10 cellular contexts compared by ENCODE assay signal in genomic region chr20:18005170-18005989, GRCh38. TPM values are rescaled to one million over a fixed set of nuclear protein-coding genes. Genes with fewer than 3 reads are reported as not detected.
DNase-seq lines count a peak whose midpoint lies in the region; ATAC-seq and TF ChIP-seq lines count a peak whose summit lies in the region.
"Had no signal": no experiment of that assay in that cellular context is flagged by ENCODE, and none has a peak within 500 bp of the region (broad histone marks: within the 10 kb centered on the region; RNA-seq: fewer than 3 reads in every experiment).

No MANE protein-coding gene starts in this region.

- TF ChIP-seq CTCF in epithelial cell of proximal tubule (conservative IDR thresholded peaks at IDR 0.05; ENCODE audit: low read depth, low read length): no peak

- H3K36me3 Mint-ChIP-seq in CD8-positive, alpha-beta memory T cell: no peaks in the 10 kb centered on the region

- POLR2A ChIA-PET in CD8-positive, alpha-beta memory T cell (lab: Charles Lee): no interaction called here

- no peaks in the 10 kb centered on the region for H3K4me1 ChIP-seq in CD8-positive, alpha-beta memory T cell (ENCODE audit: insufficient read depth, low read length)

- H3K4me1 Mint-ChIP-seq in CD8-positive, alpha-beta memory T cell: no peaks in the 10 kb centered on the region

- ATAC-seq in GM19463 (IDR thresholded peaks at IDR 0.05; ENCODE audit: unreplicated experiment) (peak; percentile 94), HG03139 (IDR thresholded peaks at IDR 0.05; ENCODE audit: unreplicated experiment) (peak; percentile 95)

- no peak overlapping the region for H3K4me3 ChIP-seq in epithelial cell of proximal tubule (ENCODE audit: low read depth, low read length)
- no peak overlapping the region for H3K4me3 ChIP-seq in CD8-positive, alpha-beta memory T cell (ENCODE audit: low read length)

- no peaks in the 10 kb centered on the region for H3K9me3 ChIP-seq in CD8-positive, alpha-beta memory T cell (ENCODE audit: low read length)

- no peaks in the 10 kb centered on the region for H3K36me3 ChIP-seq in CD8-positive, alpha-beta memory T cell (ENCODE audit: insufficient read depth, low read length)

- no peaks in the 10 kb centered on the region for H3K27me3 ChIP-seq in CD8-positive, alpha-beta memory T cell (ENCODE audit: insufficient read depth, low read length, poor library complexity, severe bottlenecking)

- no peak overlapping the region for H3K27ac Mint-ChIP-seq in CD8-positive, alpha-beta memory T cell

- H3K27ac ChIP-seq in CD8-positive, alpha-beta memory T cell (ENCODE audit: low read depth, low read length): no peak overlapping the region

- DNase-seq in ELF-1 (ENCODE audit: low read depth, low spot score): peak; percentile 94
- peak; percentile 87 for DNase-seq in epithelial cell of proximal tubule (ENCODE audit: low read depth)
- DNase-seq in CD8-positive, alpha-beta memory T cell: no peak
- DNase-seq in T-helper 2 cell: no peak
- no peak for DNase-seq in NCI-H1092 (lab: John Stamatoyannopoulos, UW)
- DNase-seq in pons (ENCODE audit: low spot score): no peak

- no peaks in the 10 kb centered on the region for H3K27me3 Mint-ChIP-seq in CD8-positive, alpha-beta memory T cell

- H3K9me3 Mint-ChIP-seq in CD8-positive, alpha-beta memory T cell: no peaks in the 10 kb centered on the region
- H3K9me3 Mint-ChIP-seq: neural crest cell had no signal

- CTCF ChIA-PET in CD8-positive, alpha-beta memory T cell (lab: Charles Lee): no interaction called here

- no peak overlapping the region for H3K4me3 Mint-ChIP-seq in CD8-positive, alpha-beta memory T cell
- H3K4me3 Mint-ChIP-seq: neural crest cell had no signal

RNA-seq across cellular contexts. Expression of gene MGME1, which starts 36.6 kb away (rescaled TPM):
- total RNA-seq in epithelial cell of proximal tubule: 15.2 and 23.7 TPM in 2 replicates
- total RNA-seq in CD8-positive, alpha-beta memory T cell: 10 to 100 TPM; 29.2 to 31.8 TPM
- polyA plus RNA-seq in CD8-positive, alpha-beta memory T cell: 11.9 TPM

RNA-seq across cellular contexts. Expression of gene SNX5, which starts 36.8 kb away (rescaled TPM):
- total RNA-seq in epithelial cell of proximal tubule: 182 and 185 TPM in 2 replicates
- total RNA-seq in CD8-positive, alpha-beta memory T cell: 100 to 1,000 TPM; 174 to 191 TPM
- 89.0 TPM for polyA plus RNA-seq in CD8-positive, alpha-beta memory T cell

RNA-seq across cellular contexts. Expression of gene OVOL2, which starts 52.3 kb away (rescaled TPM):
- total RNA-seq in epithelial cell of proximal tubule: 0.23 and 1.6 TPM in 2 replicates
- total RNA-seq in CD8-positive, alpha-beta memory T cell: not detected
- polyA plus RNA-seq in CD8-positive, alpha-beta memory T cell: not detected
- total RNA-seq: LHCN-M2, neural crest cell had no signal

Comparison
In these comparisons a context has a peak if more than half of its experiments do, and no peak if none do; other contexts are left out.
1. DNase-seq: peak in ELF-1 (single experiment) and epithelial cell of proximal tubule (single experiment); none in CD8-positive, alpha-beta memory T cell (0 of 5), T-helper 2 cell (0 of 5), NCI-H1092 (single experiment) and pons (single experiment).